Comparison of ENCODE assay signal across 14 cellular contexts in genomic region chr4:145307763-145308430, GRCh38.
"Had no signal": no experiment of that assay in that cellular context is flagged by ENCODE, and none has a peak within 500 bp of the region (broad histone marks: within the 10 kb centered on the region; RNA-seq: fewer than 3 reads in every experiment).

No MANE protein-coding gene starts in this region.

- H3K36me3 Mint-ChIP-seq: activated CD4-positive, alpha-beta memory T cell treated with anti-CD3 and anti-CD28 coated beads for 36 hours had no signal

- H3K27ac ChIP-seq: colonic mucosa, gastroesophageal sphincter, hepatocyte, sigmoid colon, uterus had no signal

- H3K79me2 ChIP-seq: hepatocyte had no signal

- H3K36me3 ChIP-seq: colonic mucosa, gastroesophageal sphincter, sigmoid colon, thyroid gland, uterus had no signal

- H3K4me1 Mint-ChIP-seq: neural crest cell had no signal

- H3K9me3 Mint-ChIP-seq: activated CD4-positive, alpha-beta memory T cell treated with anti-CD3 and anti-CD28 coated beads for 36 hours; neural crest cell; T-helper 2 cell treated with Interferon-gamma antibody and Interleukin-4, amounts not matched to agents 5 μg/mL and 100 μg/mL, for 36 hours had no signal

- H3K4me2 ChIP-seq: hepatocyte had no signal

- H3K4me1 ChIP-seq: colonic mucosa, gastroesophageal sphincter, uterus had no signal

- ATAC-seq: gastroesophageal sphincter had no signal

- H3K4me3 Mint-ChIP-seq: activated CD4-positive, alpha-beta memory T cell treated with anti-CD3 and anti-CD28 coated beads for 36 hours; neural crest cell; T-helper 2 cell treated with Interferon-gamma antibody and Interleukin-4, amounts not matched to agents 5 μg/mL and 100 μg/mL, for 36 hours had no signal

- H3K27me3 ChIP-seq: colonic mucosa, gastroesophageal sphincter, hepatocyte, sigmoid colon, thyroid gland, uterus had no signal

- H2AFZ ChIP-seq: hepatocyte had no signal

- H3K9me3 ChIP-seq: colonic mucosa, gastroesophageal sphincter, sigmoid colon, thyroid gland, uterus had no signal

- H3K27ac Mint-ChIP-seq: activated CD4-positive, alpha-beta memory T cell treated with anti-CD3 and anti-CD28 coated beads for 36 hours; T-helper 2 cell treated with Interferon-gamma antibody and Interleukin-4, amounts not matched to agents 5 μg/mL and 100 μg/mL, for 36 hours had no signal

- H3K4me3 ChIP-seq: colonic mucosa, gastroesophageal sphincter, hepatocyte, sigmoid colon, thyroid gland, uterus had no signal

- DNase-seq: activated CD4-positive, alpha-beta memory T cell treated with anti-CD3 and anti-CD28 coated beads for 36 hours; activated CD4-positive, CD25-positive, alpha-beta regulatory T cell treated with anti-CD3 and anti-CD28 coated beads, Interleukin-2, amount 50 U/mL, for 72 hours; activated CD8-positive, alpha-beta memory T cell treated with anti-CD3 and anti-CD28 coated beads, Interleukin-2, amount 50 U/mL, for 4 hours; colonic mucosa; effector CD8-positive, alpha-beta T cell; sigmoid colon; stimulated activated CD4-positive, alpha-beta T cell treated with anti-CD3 and anti-CD28 coated beads, Interleukin-2, amount 100 ng/mL, for 48 hours; SW 1271; uterus had no signal
